ENCODE assay signal across 15 cellular contexts in genomic region chr16:14436410-14436955, GRCh38.
DNase-seq lines count a peak whose midpoint lies in the region; ATAC-seq and TF ChIP-seq lines count a peak whose summit lies in the region.
"Had no signal": no experiment of that assay in that cellular context is flagged by ENCODE, and none has a peak within 500 bp of the region (broad histone marks: within the 10 kb centered on the region; RNA-seq: fewer than 3 reads in every experiment).

No MANE protein-coding gene starts in this region.

- H3K4me1 Mint-ChIP-seq in activated naive CD8-positive, alpha-beta T cell treated with anti-CD3 and anti-CD28 coated beads, Interleukin-2, amount 10 ng/mL, durations not matched to agents 7 days and 5 days, result peaks cover 24% of the 10 kb centered on the region
- H3K4me1 Mint-ChIP-seq in neural crest cell (peaks cover 8% of the 10 kb centered on the region), CD14-positive monocyte (no peaks in the 10 kb centered on the region)
- H3K4me1 Mint-ChIP-seq: naive B cell had no signal

- POLR2A ChIA-PET in activated naive CD8-positive, alpha-beta T cell treated with anti-CD3 and anti-CD28 coated beads, Interleukin-2, amount 10 ng/mL, durations not matched to agents 7 days and 5 days (lab: Charles Lee), result no interaction called here

- peak; percentile 71 for ATAC-seq in activated naive CD8-positive, alpha-beta T cell treated with anti-CD3 and anti-CD28 coated beads, Interleukin-2, amount 10 ng/mL, durations not matched to agents 7 days and 5 days (ENCODE audit: low read depth)

- H3K4me3 Mint-ChIP-seq in activated naive CD8-positive, alpha-beta T cell treated with anti-CD3 and anti-CD28 coated beads, Interleukin-2, amount 10 ng/mL, durations not matched to agents 7 days and 5 days, result peak overlapping the region; percentile 53
- H3K4me3 Mint-ChIP-seq in neural crest cell (no peak overlapping the region), CD14-positive monocyte (no peak overlapping the region)
- H3K4me3 Mint-ChIP-seq: activated CD4-positive, alpha-beta memory T cell treated with anti-CD3 and anti-CD28 coated beads for 36 hours had no signal

- intact Hi-C loops in CD14-positive monocyte (cut with micrococcal nuclease), result no loop called here

- H3K9me3 Mint-ChIP-seq in activated naive CD8-positive, alpha-beta T cell treated with anti-CD3 and anti-CD28 coated beads, Interleukin-2, amount 10 ng/mL, durations not matched to agents 7 days and 5 days, result no peaks in the 10 kb centered on the region
- H3K9me3 Mint-ChIP-seq in neural crest cell, result no peaks in the 10 kb centered on the region
- peaks cover 0 to 5% (median 0%) of the 10 kb centered on the region in 7 donors for H3K9me3 Mint-ChIP-seq in CD14-positive monocyte
- H3K9me3 Mint-ChIP-seq: activated CD4-positive, alpha-beta memory T cell treated with anti-CD3 and anti-CD28 coated beads for 36 hours had no signal

- H3K27ac Mint-ChIP-seq in activated naive CD8-positive, alpha-beta T cell treated with anti-CD3 and anti-CD28 coated beads, Interleukin-2, amount 10 ng/mL, durations not matched to agents 7 days and 5 days, result peak overlapping the region; percentile 56
- H3K27ac Mint-ChIP-seq in neural crest cell (ENCODE audit: unreplicated experiment) (peak overlapping the region; percentile 88), CD14-positive monocyte (peak overlapping the region in 2 of 7 donors; percentile 1 to 37)

- peaks cover 14% of the 10 kb centered on the region for H3K36me3 Mint-ChIP-seq in activated naive CD8-positive, alpha-beta T cell treated with anti-CD3 and anti-CD28 coated beads, Interleukin-2, amount 10 ng/mL, durations not matched to agents 7 days and 5 days
- H3K36me3 Mint-ChIP-seq in neural crest cell (ENCODE audit: low read depth), result peaks cover 9% of the 10 kb centered on the region
- peaks cover 32 to 34% of the 10 kb centered on the region in 2 donors for H3K36me3 Mint-ChIP-seq in CD14-positive monocyte

- TF ChIP-seq CTCF in neural crest cell (conservative IDR thresholded peaks at IDR 0.05) (no peak), CD14-positive monocyte (IDR thresholded peaks at IDR 0.05) (no peak)

- no peaks in the 10 kb centered on the region for H3K27me3 Mint-ChIP-seq in activated naive CD8-positive, alpha-beta T cell treated with anti-CD3 and anti-CD28 coated beads, Interleukin-2, amount 10 ng/mL, durations not matched to agents 7 days and 5 days
- H3K27me3 Mint-ChIP-seq in neural crest cell (ENCODE audit: low read depth), result no peaks in the 10 kb centered on the region
- no peaks in the 10 kb centered on the region for H3K27me3 Mint-ChIP-seq in CD14-positive monocyte (ENCODE audit: low read depth in 3 of 3)
- H3K27me3 Mint-ChIP-seq: activated CD4-positive, alpha-beta memory T cell treated with anti-CD3 and anti-CD28 coated beads for 36 hours; naive B cell had no signal

- peak; percentile 11 for DNase-seq in DMS 273 (lab: John Stamatoyannopoulos, UW; ENCODE audit: unreplicated experiment)
- no peak for DNase-seq in DMS 273 treated with DMSO at 0.1 percent for 48 hours (lab: John Stamatoyannopoulos, UW)
- DNase-seq in NCI-H524 treated with DMSO at 0.1 percent for 48 hours (lab: John Stamatoyannopoulos, UW), result peak; percentile 45
- DNase-seq in activated naive CD8-positive, alpha-beta T cell treated with anti-CD3 and anti-CD28 coated beads, Interleukin-2, amount 10 ng/mL, durations not matched to agents 7 days and 5 days, result peak; percentile 38
- no peak for DNase-seq in neural crest cell (ENCODE audit: low read depth, low spot score)
- DNase-seq in CD14-positive monocyte (ENCODE audit: low spot score), result no peak
- no peak for DNase-seq in activated effector memory CD4-positive, alpha-beta T cell treated with Interleukin-2 at 50 U/mL for 16 hours
- DNase-seq in HUDEP-2 (lab: John Stamatoyannopoulos, UW; ENCODE audit: unreplicated experiment in 76 of 76), result no peak
- DNase-seq: activated CD4-positive, alpha-beta memory T cell treated with anti-CD3 and anti-CD28 coated beads for 36 hours; effector memory CD4-positive, alpha-beta T cell; kidney glomerular epithelial cell; naive B cell; NCI-H2081 treated with DMSO at 0.1 percent for 48 hours; spleen; upper lobe of left lung had no signal

Comparison
In these comparisons a context has a peak if more than half of its experiments do, and no peak if none do; other contexts are left out.
1. DNase-seq: peak in DMS 273 (single experiment), NCI-H524 treated with DMSO at 0.1 percent for 48 hours (single experiment) and activated naive CD8-positive, alpha-beta T cell treated with anti-CD3 and anti-CD28 coated beads, Interleukin-2, amount 10 ng/mL, durations not matched to agents 7 days and 5 days (single experiment); none in DMS 273 treated with DMSO at 0.1 percent for 48 hours (single experiment), neural crest cell (single experiment), CD14-positive monocyte (single experiment), activated effector memory CD4-positive, alpha-beta T cell treated with Interleukin-2 at 50 U/mL for 16 hours (single experiment) and HUDEP-2 (0 of 76).